1 cellular context compared by ENCODE assay signal in genomic region chr5:132905938-132906337, GRCh38.
TF ChIP-seq lines count a peak whose summit lies in the region.

No MANE protein-coding gene starts in this region.

TF ChIP-seq in HepG2, 621 proteins besides CTCF, POLR2A, EP300 and RAD21 (continued from another document and continues in another):
- TF ChIP-seq ZBTB8A (CRISPR knock-in tag; IDR thresholded peaks at IDR 0.05; ENCODE audit: borderline replicate concordance, low read depth) (no peak), ZNF225 (CRISPR knock-in tag; IDR thresholded peaks at IDR 0.05) (no peak), ATF5 (CRISPR knock-in tag; IDR thresholded peaks at IDR 0.05; ENCODE audit: low read depth) (no peak), SOX5 (CRISPR knock-in tag; IDR thresholded peaks at IDR 0.05; ENCODE audit: borderline replicate concordance) (peak; percentile 61; the same call in 1 of the 2 replicates), ZNF652 (CRISPR knock-in tag; IDR thresholded peaks at IDR 0.05; ENCODE audit: borderline replicate concordance, low read depth) (no peak), FOXP4 (CRISPR knock-in tag; IDR thresholded peaks at IDR 0.05) (peak; percentile 84), SP2 (CRISPR knock-in tag; IDR thresholded peaks at IDR 0.05) (no peak), KDM4B (CRISPR knock-in tag; IDR thresholded peaks at IDR 0.05) (no peak), IRX3 (CRISPR knock-in tag; IDR thresholded peaks at IDR 0.05; ENCODE audit: borderline replicate concordance, low read depth) (no peak), ZNF142 (CRISPR knock-in tag; IDR thresholded peaks at IDR 0.05) (no peak), REL (CRISPR knock-in tag; conservative IDR thresholded peaks at IDR 0.05) (no peak), GPN1 (CRISPR knock-in tag; IDR thresholded peaks at IDR 0.05; ENCODE audit: borderline replicate concordance) (no peak), FOXK2 (IDR thresholded peaks at IDR 0.05) (peak; percentile 89), ATAD3A (CRISPR knock-in tag; IDR thresholded peaks at IDR 0.05) (no peak), ZNF746 (CRISPR knock-in tag; IDR thresholded peaks at IDR 0.05) (no peak), BHLHE40 (IDR thresholded peaks at IDR 0.05; ENCODE audit: low read length) (no peak), MNT (IDR thresholded peaks at IDR 0.05) (no peak), ZNF350 (CRISPR knock-in tag; IDR thresholded peaks at IDR 0.05; ENCODE audit: borderline replicate concordance, low read depth) (no peak), ZBTB39 (CRISPR knock-in tag; IDR thresholded peaks at IDR 0.05) (no peak), RERE (CRISPR knock-in tag; IDR thresholded peaks at IDR 0.05; ENCODE audit: low read depth) (no peak), STAT6 (CRISPR knock-in tag; IDR thresholded peaks at IDR 0.05; ENCODE audit: borderline replicate concordance) (no peak), ERF (CRISPR knock-in tag; IDR thresholded peaks at IDR 0.05) (no peak), NFKBIZ (CRISPR knock-in tag; IDR thresholded peaks at IDR 0.05) (no peak), ZBTB7A (CRISPR knock-in tag; IDR thresholded peaks at IDR 0.05) (no peak), ZSCAN31 (CRISPR knock-in tag; IDR thresholded peaks at IDR 0.05; ENCODE audit: low read depth) (no peak), SP5 (CRISPR knock-in tag; IDR thresholded peaks at IDR 0.05; ENCODE audit: borderline replicate concordance, low read depth) (no peak), ZNF230 (CRISPR knock-in tag; IDR thresholded peaks at IDR 0.05) (no peak), IKZF4 (CRISPR knock-in tag; IDR thresholded peaks at IDR 0.05; ENCODE audit: borderline replicate concordance, low read depth, not compliant biosample characterization) (no peak), NFATC3 (CRISPR knock-in tag; IDR thresholded peaks at IDR 0.05) (no peak), ZNF513 (CRISPR knock-in tag; conservative IDR thresholded peaks at IDR 0.05) (no peak), HES4 (CRISPR knock-in tag; IDR thresholded peaks at IDR 0.05; ENCODE audit: borderline replicate concordance) (no peak), ZNF432 (CRISPR knock-in tag; IDR thresholded peaks at IDR 0.05; ENCODE audit: borderline replicate concordance) (no peak)
